ENCODE assay signal across 1 cellular context in the genomic region with DNA sequence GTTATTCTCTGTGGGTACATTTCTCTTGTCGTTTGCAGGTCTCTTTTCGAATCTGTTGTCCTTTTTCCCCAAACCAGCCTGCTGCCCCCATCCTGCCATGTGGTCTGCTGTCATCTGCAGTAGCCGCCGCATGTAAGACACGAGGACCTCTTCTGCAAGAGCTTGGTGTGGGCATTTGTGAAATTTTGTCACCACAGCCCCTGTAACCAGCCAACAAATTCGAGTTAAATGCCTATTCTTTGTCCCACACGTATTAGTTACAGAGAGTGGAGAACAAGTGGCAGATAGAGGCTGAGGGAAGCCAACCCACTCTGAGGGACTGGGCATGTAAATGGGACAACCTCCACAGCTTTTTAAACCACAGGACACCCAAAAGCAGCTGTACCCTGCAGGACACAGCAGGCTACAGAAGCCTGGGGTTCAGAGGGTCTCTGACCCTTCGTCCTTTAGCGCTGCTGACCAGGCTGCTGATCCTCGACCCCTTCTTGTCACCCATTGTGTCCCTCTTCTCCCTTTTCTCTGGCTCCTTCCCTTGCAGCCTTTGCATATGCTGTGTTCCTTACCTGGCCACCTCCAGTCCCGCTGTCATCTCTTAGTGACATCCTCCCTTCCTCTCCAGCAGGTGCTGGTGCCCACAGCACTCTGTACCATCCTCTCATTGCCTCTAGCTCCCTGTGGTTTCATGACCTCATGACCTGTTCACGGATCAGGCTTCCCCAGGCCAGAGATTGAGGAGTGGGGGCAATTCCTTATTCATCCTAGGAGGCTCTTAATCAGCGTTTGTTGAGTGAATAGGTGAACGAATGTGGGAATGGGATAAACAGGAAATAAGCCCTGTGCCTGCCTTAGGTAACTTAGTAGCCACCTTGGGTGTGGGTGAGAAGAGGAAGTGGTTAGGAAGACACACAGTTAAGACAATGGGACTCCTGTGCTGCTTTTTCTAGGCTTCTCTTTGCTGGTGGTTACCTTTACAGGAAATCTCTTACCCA.
TF ChIP-seq lines count a peak whose summit lies in the region.

No MANE protein-coding gene starts in this region.

TF ChIP-seq in SK-N-SH, 30 proteins besides CTCF, POLR2A, EP300 and RAD21 (continued from another document):
- no peak for TF ChIP-seq MXI1 (IDR thresholded peaks at IDR 0.05; ENCODE audit: low read depth, low read length)
